ENCODE assay signal across 9 cellular contexts in the genomic region with DNA sequence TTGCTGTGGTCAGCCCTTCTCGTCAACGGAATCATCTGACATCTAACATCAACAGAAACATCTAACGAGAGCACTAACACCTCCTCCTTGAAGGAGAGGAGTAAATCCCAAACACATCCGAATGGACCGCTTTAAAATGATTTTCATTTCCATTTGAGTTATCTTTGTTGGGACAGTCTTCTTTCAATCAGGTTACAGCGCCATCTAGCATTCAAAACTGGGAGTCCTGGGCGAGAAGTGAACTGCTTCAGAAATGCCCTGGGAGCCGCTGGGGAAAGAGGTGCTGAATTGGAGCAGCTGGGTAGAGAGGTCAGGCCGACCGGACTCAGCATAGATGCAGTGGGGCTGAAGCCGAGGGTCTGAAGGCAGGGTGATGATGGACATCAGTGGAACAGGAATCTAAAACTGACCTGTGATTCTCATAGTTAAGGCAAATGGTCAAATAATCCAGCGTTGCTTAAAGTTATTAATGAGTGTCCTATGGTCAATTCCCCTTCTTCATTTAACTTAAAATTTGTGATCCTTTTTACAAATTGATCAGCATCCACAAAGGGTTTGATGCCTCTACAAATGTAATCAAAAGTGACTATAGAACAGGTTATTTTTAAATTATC.
DNase-seq lines count a peak whose midpoint lies in the region; ATAC-seq and TF ChIP-seq lines count a peak whose summit lies in the region.
"Had no signal": no experiment of that assay in that cellular context is flagged by ENCODE, and none has a peak within 500 bp of the region (broad histone marks: within the 10 kb centered on the region; RNA-seq: fewer than 3 reads in every experiment).

No MANE protein-coding gene starts in this region.

- peak; percentile 50 for TF ChIP-seq CTCF in SU-DHL-6 (IDR thresholded peaks at IDR 0.05; ENCODE audit: insufficient read depth, low read length, poor library complexity, severe bottlenecking)

- H3K36me3 ChIP-seq in SU-DHL-6 (ENCODE audit: low read length) = no peaks in the 10 kb centered on the region

- no peak overlapping the region for H3K4me3 ChIP-seq in SU-DHL-6 (ENCODE audit: insufficient read depth, low read length, poor library complexity, severe bottlenecking)

- no peak overlapping the region for H3K9ac ChIP-seq in SU-DHL-6 (ENCODE audit: low read length)

- H3K27ac Mint-ChIP-seq in effector memory CD8-positive, alpha-beta T cell = no peak overlapping the region

- no peaks in the 10 kb centered on the region for H3K79me2 ChIP-seq in SU-DHL-6 (ENCODE audit: insufficient read depth, low read length)

- H3F3A ChIP-seq in SU-DHL-6 (ENCODE audit: insufficient read depth) = no peaks in the 10 kb centered on the region

- no peaks in the 10 kb centered on the region for H3K27me3 ChIP-seq in SU-DHL-6 (ENCODE audit: low read length)

- H3K4me2 ChIP-seq in SU-DHL-6 (ENCODE audit: low read depth, low read length, poor library complexity, severe bottlenecking) = no peak overlapping the region

- H3K9me3 ChIP-seq in SU-DHL-6 (ENCODE audit: insufficient read depth, low read length) = no peaks in the 10 kb centered on the region

- no peaks in the 10 kb centered on the region for H3K36me3 Mint-ChIP-seq in effector memory CD8-positive, alpha-beta T cell (ENCODE audit: insufficient read depth)

- intact Hi-C loops in left colon (cut with DNase I, micrococcal nuclease) = no loop called here

- no peak overlapping the region for H3K4me3 Mint-ChIP-seq in effector memory CD8-positive, alpha-beta T cell
- H3K4me3 Mint-ChIP-seq: central memory CD8-positive, alpha-beta T cell had no signal

- no peaks in the 10 kb centered on the region for H3K9me2 ChIP-seq in SU-DHL-6 (replicated peaks; ENCODE audit: insufficient read depth, low read length)

- no peaks in the 10 kb centered on the region for H3K27me3 Mint-ChIP-seq in effector memory CD8-positive, alpha-beta T cell
- H3K27me3 Mint-ChIP-seq: central memory CD8-positive, alpha-beta T cell had no signal

- H2AFZ ChIP-seq in SU-DHL-6 (ENCODE audit: low read depth, low read length, severe bottlenecking) = no peak overlapping the region

- H3K4me1 Mint-ChIP-seq in effector memory CD8-positive, alpha-beta T cell (ENCODE audit: low read depth in 2 of 2) = no peaks in the 10 kb centered on the region
- H3K4me1 Mint-ChIP-seq: central memory CD8-positive, alpha-beta T cell had no signal

- ATAC-seq in left colon = peak; percentile 60
- ATAC-seq in effector memory CD8-positive, alpha-beta T cell (replicated peaks) = no peak

- DNase-seq in COLO668 (lab: John Stamatoyannopoulos, UW; ENCODE audit: unreplicated experiment) (peak; percentile 17), KBM-7 (peak; percentile 62), left colon (peak; percentile 28 to 36), NCI-H2081 treated with DMSO at 0.1 percent for 48 hours (lab: John Stamatoyannopoulos, UW) (no peak), NCI-H226 (no peak)
- DNase-seq in central memory CD4-positive, alpha-beta T cell = no peak
- DNase-seq in effector memory CD8-positive, alpha-beta T cell = no peak

- peaks cover 5 to 15% of the 10 kb centered on the region in 2 donors for H3K9me3 Mint-ChIP-seq in effector memory CD8-positive, alpha-beta T cell

- H3K27ac ChIP-seq in SU-DHL-6 (ENCODE audit: low read depth, low read length) = no peak overlapping the region

- H4K20me1 ChIP-seq in SU-DHL-6 (ENCODE audit: low read depth, low read length) = no peaks in the 10 kb centered on the region

- in situ Hi-C loops in KBM-7 (cut with MboI; ENCODE audit: low pct_unique_long_range_greater_than_20kb, low sequenced_read_pairs) = no loop called here

Comparison
In these comparisons a context has a peak if more than half of its experiments do, and no peak if none do; other contexts are left out.
1. DNase-seq: peak in COLO668 (single experiment), KBM-7 (single experiment) and left colon (2 of 2); none in NCI-H2081 treated with DMSO at 0.1 percent for 48 hours (single experiment), central memory CD4-positive, alpha-beta T cell (single experiment), effector memory CD8-positive, alpha-beta T cell (0 of 3) and NCI-H226 (single experiment).